Comparison of ENCODE assay signal across 8 cellular contexts in the genomic region with DNA sequence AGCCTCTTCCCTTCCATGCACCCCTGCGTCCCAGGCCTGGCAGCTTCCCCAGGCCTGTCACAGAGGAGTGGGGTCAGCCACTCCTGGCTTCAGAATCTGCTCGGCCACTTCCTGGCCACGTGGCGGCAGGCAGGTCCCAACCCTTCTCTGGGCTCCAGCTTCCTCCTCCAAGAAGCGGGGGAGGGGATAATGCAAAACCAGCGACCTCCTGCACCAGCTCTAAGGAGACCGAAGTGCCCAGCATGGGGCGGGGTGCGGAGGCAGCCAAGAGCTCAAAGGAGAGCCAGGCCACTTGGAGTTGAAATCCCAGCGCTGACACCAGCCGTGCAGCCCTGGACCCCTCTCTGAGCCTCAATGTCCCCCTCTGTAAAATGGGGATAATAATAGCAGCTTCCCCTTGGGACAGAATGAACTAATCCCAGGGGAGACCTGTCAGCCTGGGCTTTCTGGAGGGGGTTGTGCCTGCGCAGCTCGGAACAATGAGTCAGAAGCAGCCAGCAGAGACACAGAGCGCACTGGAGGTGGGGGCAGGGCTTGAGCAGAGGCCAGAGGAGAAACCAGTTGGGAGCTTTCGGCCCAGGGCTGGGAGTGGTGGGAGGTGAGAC. TPM values are rescaled to one million over a fixed set of nuclear protein-coding genes. Genes with fewer than 3 reads are reported as not detected.
DNase-seq lines count a peak whose midpoint lies in the region; ATAC-seq, FAIRE-seq and TF ChIP-seq lines count a peak whose summit lies in the region.

No MANE protein-coding gene starts in this region.

- FAIRE-seq in RCC 7860 (lab: Jason Lieb, UNC) = peak; percentile 68

- TF ChIP-seq POLR2A in vagina (IDR thresholded peaks at IDR 0.05) = no peak

- intact Hi-C loops in vagina (cut with DNase I) = no loop called here

- TF ChIP-seq CTCF in GM10266 (IDR thresholded peaks at IDR 0.05; ENCODE audit: control insufficient read depth, insufficient read depth, low read depth, missing control alignments) = no peak
- no peak for TF ChIP-seq CTCF in vagina (IDR thresholded peaks at IDR 0.05)

- WGBS in esophagus, 2 donors = 33 to 40% methylated on average over 15 of the region's 15 CpGs

- H3K27me3 ChIP-seq in esophagus (ENCODE audit: control insufficient read depth in 1 of 2, insufficient read depth in 2 of 2, low read length in 2 of 2) (no peaks in the 10 kb centered on the region), vagina (no peaks in the 10 kb centered on the region)

- no peak for ATAC-seq in HG03159 (IDR thresholded peaks at IDR 0.05; ENCODE audit: unreplicated experiment)

- DNase-seq in GM10266 (ENCODE audit: extremely low spot score) (peak; percentile 72), RCC 7860 (ENCODE audit: low spot score) (peak; percentile 86), middle frontal gyrus (ENCODE audit: extremely low spot score, low spot score) (peak; percentile 44), vagina (ENCODE audit: extremely low spot score in 2 of 2) (no peak), NCI-H526 treated with DMSO at 0.1 percent for 48 hours (lab: John Stamatoyannopoulos, UW) (no peak), NCI-H1092 (lab: John Stamatoyannopoulos, UW) (no peak)

- peak overlapping the region; percentile 80 to 82 for H3K27ac ChIP-seq in esophagus (ENCODE audit: low read depth in 2 of 2, low read length in 1 of 2)
- H3K27ac ChIP-seq in vagina = peak overlapping the region; percentile 75

- no peaks in the 10 kb centered on the region for H3K36me3 ChIP-seq in esophagus (ENCODE audit: control insufficient read depth in 2 of 2, insufficient read depth in 2 of 2, low read length in 1 of 2)
- H3K36me3 ChIP-seq in vagina = no peaks in the 10 kb centered on the region

- H3K4me3 ChIP-seq in esophagus (ENCODE audit: low read depth in 1 of 2, low read length in 2 of 2) (no peak overlapping the region), vagina (no peak overlapping the region)

- H3K9me3 ChIP-seq in esophagus (ENCODE audit: control insufficient read depth in 2 of 2, insufficient read depth in 1 of 2, low read depth in 1 of 2, low read length in 1 of 2) (no peaks in the 10 kb centered on the region), vagina (no peaks in the 10 kb centered on the region)

- peaks cover 11 to 16% of the 10 kb centered on the region in 2 donors for H3K4me1 ChIP-seq in esophagus (ENCODE audit: control insufficient read depth in 2 of 2, insufficient read depth in 2 of 2, low read length in 1 of 2)
- H3K4me1 ChIP-seq in vagina = peaks cover 34% of the 10 kb centered on the region

RNA-seq across cellular contexts. Expression of gene PICK1, which starts 22.8 kb away (rescaled TPM):
- polyA plus RNA-seq in esophagus = 10 to 100 TPM; 25.3 to 25.6 TPM
- 21.1 TPM for total RNA-seq in vagina

RNA-seq across cellular contexts. Expression of gene SLC16A8, which starts 49.6 kb away (rescaled TPM):
- under 1 TPM; 0.25 to 0.41 TPM for polyA plus RNA-seq in esophagus
- 0.98 TPM for total RNA-seq in vagina

RNA-seq across cellular contexts. Expression of gene SOX10, which starts 50.0 kb away (rescaled TPM):
- under 1 TPM; 0.63 to 0.99 TPM for polyA plus RNA-seq in esophagus
- total RNA-seq in vagina = 3.2 TPM

Comparison
In these comparisons a context has a peak if more than half of its experiments do, and no peak if none do; other contexts are left out.
1. DNase-seq: peak in GM10266 (single experiment), RCC 7860 (single experiment) and middle frontal gyrus (single experiment); none in vagina (0 of 2), NCI-H526 treated with DMSO at 0.1 percent for 48 hours (single experiment) and NCI-H1092 (single experiment).